ENCODE assay signal across 8 cellular contexts in the genomic region with DNA sequence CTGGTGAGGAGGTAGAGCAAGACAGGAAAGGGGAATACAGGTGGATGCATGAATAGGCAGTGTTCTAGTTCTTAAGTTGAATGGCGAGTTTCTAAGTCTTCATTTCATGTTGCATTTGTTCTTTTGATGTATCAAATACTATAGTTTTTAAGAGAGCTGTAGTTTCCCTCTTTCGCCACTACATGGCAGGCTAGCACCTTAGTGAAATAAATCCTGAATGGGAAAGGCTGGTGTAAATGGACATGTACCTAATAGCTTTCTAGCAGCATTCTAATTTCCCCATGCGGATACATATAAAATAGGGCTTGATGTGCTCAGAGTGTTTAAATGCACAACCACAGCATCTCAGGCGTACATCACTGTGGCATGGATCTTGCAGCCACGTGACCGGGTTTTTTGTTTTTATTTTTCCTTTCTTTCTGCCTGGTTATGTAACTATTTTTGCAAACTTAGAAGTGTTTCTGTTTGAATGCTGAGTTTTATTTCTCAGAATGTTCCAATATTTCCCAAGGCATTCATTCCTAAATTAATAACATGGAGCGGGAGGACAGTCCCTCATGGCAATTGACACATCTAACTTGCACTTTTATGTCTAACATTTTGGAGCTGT. TPM values are rescaled to one million over a fixed set of nuclear protein-coding genes. Genes with fewer than 3 reads are reported as not detected.
DNase-seq lines count a peak whose midpoint lies in the region; ATAC-seq and FAIRE-seq lines count a peak whose summit lies in the region.

No MANE protein-coding gene starts in this region.

- DNase-seq in DMS114 treated with DMSO at 0.1 percent for 48 hours (lab: John Stamatoyannopoulos, UW; ENCODE audit: unreplicated experiment) (peak; percentile 86), HTR-8/SVneo (ENCODE audit: insufficient read length, low spot score) (peak; percentile 77), NCI-H748 treated with DMSO at 0.1 percent for 48 hours (lab: John Stamatoyannopoulos, UW) (peak; percentile 78), glomerular endothelial cell (ENCODE audit: extremely low read depth, low read depth, low spot score) (peak; percentile 62), putamen (ENCODE audit: low spot score) (peak; percentile 69)
- DNase-seq in activated naive CD4-positive, alpha-beta T cell treated with anti-CD3 and anti-CD28 coated beads, Interleukin-2, amount 10 ng/mL, durations not matched to agents 7 days and 5 days = peak; percentile 57
- DNase-seq in stimulated activated CD8-positive, alpha-beta memory T cell treated with anti-CD3 and anti-CD28 coated beads, Interleukin-4, amount 100 ng/mL, for 48 hours = no peak

- no peak for ATAC-seq in HG03025 (IDR thresholded peaks at IDR 0.05; ENCODE audit: low FRiP score, unreplicated experiment)

- peaks cover 2% of the 10 kb centered on the region for H3K4me1 Mint-ChIP-seq in activated naive CD4-positive, alpha-beta T cell treated with anti-CD3 and anti-CD28 coated beads, Interleukin-2, amount 10 ng/mL, durations not matched to agents 7 days and 5 days

- H3K4me3 Mint-ChIP-seq in activated naive CD4-positive, alpha-beta T cell treated with anti-CD3 and anti-CD28 coated beads, Interleukin-2, amount 10 ng/mL, durations not matched to agents 7 days and 5 days = no peak overlapping the region

- H3K27ac Mint-ChIP-seq in activated naive CD4-positive, alpha-beta T cell treated with anti-CD3 and anti-CD28 coated beads, Interleukin-2, amount 10 ng/mL, durations not matched to agents 7 days and 5 days = no peak overlapping the region

- H3K36me3 Mint-ChIP-seq in activated naive CD4-positive, alpha-beta T cell treated with anti-CD3 and anti-CD28 coated beads, Interleukin-2, amount 10 ng/mL, durations not matched to agents 7 days and 5 days = no peaks in the 10 kb centered on the region

- CTCF ChIA-PET in activated naive CD4-positive, alpha-beta T cell treated with anti-CD3 and anti-CD28 coated beads, Interleukin-2, amount 10 ng/mL, durations not matched to agents 7 days and 5 days (lab: Charles Lee) = interaction anchor here (0.6 to 5.8 kb wide), 32 partner anchors 11 to 424 kb away, joined by 3 to 86 read pairs (median 4); a partner anchor contains a TSS

- peaks cover 49% of the 10 kb centered on the region for H3K27me3 Mint-ChIP-seq in activated naive CD4-positive, alpha-beta T cell treated with anti-CD3 and anti-CD28 coated beads, Interleukin-2, amount 10 ng/mL, durations not matched to agents 7 days and 5 days

- FAIRE-seq in HTR-8/SVneo (lab: Jason Lieb, UNC) = peak; percentile 48

- no peaks in the 10 kb centered on the region for H3K9me3 Mint-ChIP-seq in activated naive CD4-positive, alpha-beta T cell treated with anti-CD3 and anti-CD28 coated beads, Interleukin-2, amount 10 ng/mL, durations not matched to agents 7 days and 5 days

RNA-seq across cellular contexts. Expression of a gene that starts 23.5 kb away (rescaled TPM):
- total RNA-seq in glomerular endothelial cell = 20.2 and 26.3 TPM in 2 replicates

RNA-seq across cellular contexts. Expression of a gene that starts 24.5 kb away (rescaled TPM):
- total RNA-seq in glomerular endothelial cell = 29.5 and 37.2 TPM in 2 replicates

RNA-seq across cellular contexts. Expression of a gene that starts 47.9 kb away (rescaled TPM):
- 6.3 and 7.2 TPM in 2 replicates for total RNA-seq in glomerular endothelial cell
